ENCODE assay signal across 9 cellular contexts in the genomic region with DNA sequence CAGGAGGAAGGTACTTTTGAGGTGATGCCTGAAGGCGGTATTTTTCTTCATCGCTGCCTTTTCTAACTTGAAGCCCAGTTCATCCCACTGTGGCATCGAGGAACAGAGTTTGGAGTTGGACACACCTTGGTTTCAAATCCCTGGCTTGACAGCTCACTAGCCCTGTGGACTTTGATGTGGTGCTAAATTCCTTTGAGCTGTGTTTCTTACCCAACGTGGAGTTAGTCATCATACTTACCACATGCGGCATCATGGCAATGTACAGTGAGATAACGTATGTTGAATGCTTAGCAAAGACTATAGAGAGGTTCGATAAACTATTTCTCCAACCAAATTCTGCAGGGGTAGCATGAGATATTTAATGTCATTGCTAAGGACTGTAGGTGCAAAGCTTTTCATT. TPM values are rescaled to one million over a fixed set of nuclear protein-coding genes. Genes with fewer than 3 reads are reported as not detected.
A peak's percentile ranks its signal among the peaks of the same experiment; 100 is the strongest.
DNase-seq lines count a peak whose midpoint lies in the region; ATAC-seq and TF ChIP-seq lines count a peak whose summit lies in the region.
"Had no signal": no experiment of that assay in that cellular context is flagged by ENCODE, and none has a peak within 500 bp of the region (broad histone marks: within the 10 kb centered on the region; RNA-seq: fewer than 3 reads in every experiment).

No MANE protein-coding gene starts in this region.

- H3K9me3 ChIP-seq in BLaER1 (peaks cover 7% of the 10 kb centered on the region; the same call in 1 of the 2 replicates), MG63 (peaks cover under 1% of the 10 kb centered on the region; the same call in 1 of the 2 replicates), WERI-Rb-1 (ENCODE audit: severe bottlenecking) (no peaks in the 10 kb centered on the region)
- no peaks in the 10 kb centered on the region for H3K9me3 ChIP-seq in naive thymus-derived CD4-positive, alpha-beta T cell (ENCODE audit: control insufficient read depth in 2 of 3, low read length in 3 of 3)

- peaks cover 27% of the 10 kb centered on the region; the same call in 1 of the 2 replicates for H4K20me1 ChIP-seq in BLaER1

- H3K27ac ChIP-seq in BLaER1 (no peak overlapping the region), dorsolateral prefrontal cortex (peak overlapping the region; percentile 84 to 99 (median 96)), WERI-Rb-1 (no peak overlapping the region)
- no peak overlapping the region for H3K27ac ChIP-seq in naive thymus-derived CD4-positive, alpha-beta T cell (ENCODE audit: low read depth, low read length)
- H3K27ac ChIP-seq: VCaP had no signal

- no peak overlapping the region for H3K9ac ChIP-seq in BLaER1

- ATAC-seq in naive thymus-derived CD4-positive, alpha-beta T cell, result peak; percentile 59
- ATAC-seq in HG03457 (IDR thresholded peaks at IDR 0.05; ENCODE audit: unreplicated experiment), result no peak
- ATAC-seq in activated CD8-positive, alpha-beta T cell treated with anti-CD3 and anti-CD28 coated beads, Interleukin-2, amount 10 ng/mL, durations not matched to agents 7 days and 5 days, result no peak

- H3K4me2 ChIP-seq in BLaER1, result peak overlapping the region; percentile 99

- H3K4me3 ChIP-seq in BLaER1 (no peak overlapping the region), MG63 (no peak overlapping the region), dorsolateral prefrontal cortex (peak overlapping the region in 57 of 59 donors; percentile 5 to 96 (median 86)), WERI-Rb-1 (ENCODE audit: low read depth, low read length) (no peak overlapping the region)
- H3K4me3 ChIP-seq in naive thymus-derived CD4-positive, alpha-beta T cell (ENCODE audit: low read length), result peak overlapping the region; percentile 38

- peaks cover under 1 to 5% (median 2%) of the 10 kb centered on the region in 11 donors for H3K9me3 Mint-ChIP-seq in naive thymus-derived CD4-positive, alpha-beta T cell
- peaks cover 3% of the 10 kb centered on the region for H3K9me3 Mint-ChIP-seq in activated CD8-positive, alpha-beta T cell treated with anti-CD3 and anti-CD28 coated beads, Interleukin-2, amount 10 ng/mL, durations not matched to agents 7 days and 5 days (ENCODE audit: insufficient read depth)

- no peaks in the 10 kb centered on the region for H3K36me3 ChIP-seq in BLaER1
- peaks cover 3% of the 10 kb centered on the region for H3K36me3 ChIP-seq in MG63
- no peaks in the 10 kb centered on the region for H3K36me3 ChIP-seq in naive thymus-derived CD4-positive, alpha-beta T cell (ENCODE audit: control insufficient read depth in 2 of 3, insufficient read depth in 3 of 3, low read length in 3 of 3)
- H3K36me3 ChIP-seq in WERI-Rb-1, result no peaks in the 10 kb centered on the region

- H3K27me3 Mint-ChIP-seq in naive thymus-derived CD4-positive, alpha-beta T cell, result peaks cover 20 to 52% (median 45%) of the 10 kb centered on the region in 5 donors
- H3K27me3 Mint-ChIP-seq in activated CD8-positive, alpha-beta T cell treated with anti-CD3 and anti-CD28 coated beads, Interleukin-2, amount 10 ng/mL, durations not matched to agents 7 days and 5 days (ENCODE audit: low read depth), result peaks cover 65% of the 10 kb centered on the region

- intact Hi-C loops in dorsolateral prefrontal cortex (cut with DNase I), result loop anchor here in 1 of 2 donors (5.0 kb wide), 2 partner anchors 35 to 165 kb away; partner anchors contain the start of gene HSPA2
- intact Hi-C loops in naive thymus-derived CD4-positive, alpha-beta T cell (cut with micrococcal nuclease), result loop anchor here (2.0 to 5.0 kb wide), 3 partner anchors 15 to 57 kb away; no protein-coding TSS in a partner anchor

- H3K27me3 ChIP-seq in BLaER1 (peaks cover 45% of the 10 kb centered on the region), MG63 (no peaks in the 10 kb centered on the region), dorsolateral prefrontal cortex (no peaks in the 10 kb centered on the region), WERI-Rb-1 (ENCODE audit: insufficient read depth, low read depth, severe bottlenecking) (no peaks in the 10 kb centered on the region)
- H3K27me3 ChIP-seq in naive thymus-derived CD4-positive, alpha-beta T cell (ENCODE audit: control insufficient read depth in 2 of 2, insufficient read depth in 2 of 2, low read length in 2 of 2), result peaks cover 3 to 14% of the 10 kb centered on the region in 2 donors

- peaks cover 70% of the 10 kb centered on the region for H3K4me1 ChIP-seq in BLaER1
- peaks cover 27 to 53% of the 10 kb centered on the region in 2 donors for H3K4me1 ChIP-seq in naive thymus-derived CD4-positive, alpha-beta T cell (ENCODE audit: control insufficient read depth in 2 of 2, insufficient read depth in 2 of 2, low read length in 2 of 2)

- CTCF ChIA-PET in naive thymus-derived CD4-positive, alpha-beta T cell (lab: Charles Lee), result interaction anchor here (1.0 to 1.2 kb wide), 2 partner anchors 9 to 25 kb away, joined by 3 read pairs; no protein-coding TSS in a partner anchor
- CTCF ChIA-PET in activated CD8-positive, alpha-beta T cell treated with anti-CD3 and anti-CD28 coated beads, Interleukin-2, amount 10 ng/mL, durations not matched to agents 7 days and 5 days (lab: Charles Lee), result interaction anchor here (0.7 to 2.2 kb wide), 3 partner anchors 11 to 54 kb away, joined by 3 to 8 read pairs (median 4); no protein-coding TSS in a partner anchor

- no peak for TF ChIP-seq CTCF in dorsolateral prefrontal cortex (IDR thresholded peaks at IDR 0.05 in 54 of 56, conservative IDR thresholded peaks at IDR 0.05 in 2 of 56; ENCODE audit: low read depth in 1 of 56, partially characterized antibody in 56 of 56)
- no peak for TF ChIP-seq CTCF in WERI-Rb-1 (IDR thresholded peaks at IDR 0.05; ENCODE audit: low read depth, low read length)

- H3K27ac Mint-ChIP-seq in naive thymus-derived CD4-positive, alpha-beta T cell, result peak overlapping the region in 2 of 9 donors; percentile 2 to 12
- no peak overlapping the region for H3K27ac Mint-ChIP-seq in activated CD8-positive, alpha-beta T cell treated with anti-CD3 and anti-CD28 coated beads, Interleukin-2, amount 10 ng/mL, durations not matched to agents 7 days and 5 days

- H3K36me3 Mint-ChIP-seq in naive thymus-derived CD4-positive, alpha-beta T cell, result peaks cover 0 to 33% (median 1%) of the 10 kb centered on the region in 5 donors
- H3K36me3 Mint-ChIP-seq in activated CD8-positive, alpha-beta T cell treated with anti-CD3 and anti-CD28 coated beads, Interleukin-2, amount 10 ng/mL, durations not matched to agents 7 days and 5 days (ENCODE audit: low read depth), result peaks cover 12% of the 10 kb centered on the region

- H3K4me3 Mint-ChIP-seq in naive thymus-derived CD4-positive, alpha-beta T cell, result peak overlapping the region in 4 of 10 donors; percentile 24 to 86 (median 48)
- H3K4me3 Mint-ChIP-seq in activated CD8-positive, alpha-beta T cell treated with anti-CD3 and anti-CD28 coated beads, Interleukin-2, amount 10 ng/mL, durations not matched to agents 7 days and 5 days, result no peak overlapping the region

- peak; percentile 43 for DNase-seq in MG63
- DNase-seq in dorsolateral prefrontal cortex, result peak in 2 of 10 donors; percentile 8 to 19
- DNase-seq in naive thymus-derived CD4-positive, alpha-beta T cell, result no peak
- DNase-seq in WERI-Rb-1, result no peak
- DNase-seq in DMS153 treated with DMSO at 0.1 percent for 48 hours (lab: John Stamatoyannopoulos, UW; ENCODE audit: unreplicated experiment), result no peak
- no peak for DNase-seq in activated CD8-positive, alpha-beta T cell treated with anti-CD3 and anti-CD28 coated beads, Interleukin-2, amount 10 ng/mL, durations not matched to agents 7 days and 5 days

- POLR2A ChIA-PET in naive thymus-derived CD4-positive, alpha-beta T cell (lab: Charles Lee), result interaction anchor here (1.0 kb wide), 1 partner anchor 77 kb away, joined by 3 read pairs; no protein-coding TSS in a partner anchor
- POLR2A ChIA-PET in activated CD8-positive, alpha-beta T cell treated with anti-CD3 and anti-CD28 coated beads, Interleukin-2, amount 10 ng/mL, durations not matched to agents 7 days and 5 days (lab: Charles Lee), result no interaction called here

- peaks cover 37 to 70% (median 47%) of the 10 kb centered on the region in 7 donors for H3K4me1 Mint-ChIP-seq in naive thymus-derived CD4-positive, alpha-beta T cell
- peaks cover 66% of the 10 kb centered on the region for H3K4me1 Mint-ChIP-seq in activated CD8-positive, alpha-beta T cell treated with anti-CD3 and anti-CD28 coated beads, Interleukin-2, amount 10 ng/mL, durations not matched to agents 7 days and 5 days (ENCODE audit: low read depth)

RNA-seq across cellular contexts. Expression of gene PLEKHG3, which starts 3.4 kb away (rescaled TPM):
- 20.2 and 24.1 TPM in 2 replicates for total RNA-seq in MG63 (2014; rRNA removed; shearing (Covaris generic); ENCODE audit: low replicate concordance)
- 100 to 1,000 TPM in 43 of 120 experiments, 10 to 100 TPM in 77; 27.1 to 361 (median 85.0) TPM for total RNA-seq in dorsolateral prefrontal cortex
- 10 to 100 TPM in 2 of 5 experiments, 1 to 10 TPM in 3; 1.2 to 43.6 (median 6.0) TPM for total RNA-seq in naive thymus-derived CD4-positive, alpha-beta T cell
- under 1 TPM; 0.17 to 0.44 TPM for polyA plus RNA-seq in naive thymus-derived CD4-positive, alpha-beta T cell
- total RNA-seq in activated CD8-positive, alpha-beta T cell treated with anti-CD3 and anti-CD28 coated beads, Interleukin-2, amount 10 ng/mL, durations not matched to agents 7 days and 5 days, result 1 to 10 TPM; 7.3 to 7.8 TPM

Comparison
In these comparisons a context has a peak if more than half of its experiments do, and no peak if none do; other contexts are left out.
1. H3K27ac ChIP-seq: peak in dorsolateral prefrontal cortex (59 of 59); none in BLaER1 (single experiment), naive thymus-derived CD4-positive, alpha-beta T cell (single experiment) and WERI-Rb-1 (single experiment).
2. H3K4me3 ChIP-seq: peak in dorsolateral prefrontal cortex (57 of 59) and naive thymus-derived CD4-positive, alpha-beta T cell (single experiment); none in BLaER1 (single experiment), MG63 (single experiment) and WERI-Rb-1 (single experiment).